ENCODE assay signal across 18 cellular contexts in the genomic region with DNA sequence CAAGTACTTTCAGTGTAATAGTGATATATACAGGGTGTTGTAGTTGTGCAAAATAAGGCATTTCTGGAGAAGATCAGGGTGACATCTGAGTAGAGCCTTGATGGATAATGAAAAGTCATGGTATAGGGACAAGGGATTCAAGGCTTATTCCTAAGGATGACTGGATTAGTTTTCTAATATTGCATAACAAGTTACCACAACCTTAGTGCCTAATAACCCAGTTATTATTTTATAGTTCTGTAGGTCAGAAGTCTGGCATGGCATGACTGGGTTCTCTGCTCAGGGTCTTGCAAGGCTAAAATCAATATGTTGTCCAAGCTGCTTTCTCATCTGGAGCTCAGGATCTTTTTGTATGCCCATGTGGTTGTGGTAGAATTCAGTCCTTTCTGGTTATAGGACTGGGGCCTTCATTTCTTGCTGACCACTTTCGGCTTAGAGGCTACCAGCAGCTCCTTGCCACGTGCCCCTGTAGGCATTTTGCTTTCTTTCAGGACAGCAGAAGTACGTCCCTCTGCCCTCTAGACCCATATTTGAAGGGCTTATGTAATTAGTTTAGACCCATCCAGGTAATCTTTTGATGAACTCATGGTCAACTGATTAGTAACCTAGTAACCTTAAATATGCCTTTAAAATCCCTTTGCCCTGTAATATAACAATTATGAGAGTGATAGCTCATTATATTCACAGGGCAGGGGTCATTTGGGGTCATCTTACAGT.
"Had no signal": no experiment of that assay in that cellular context is flagged by ENCODE, and none has a peak within 500 bp of the region (broad histone marks: within the 10 kb centered on the region; RNA-seq: fewer than 3 reads in every experiment).

No MANE protein-coding gene starts in this region.

- H3K4me3 ChIP-seq: cardiac muscle cell, prostate gland, sigmoid colon, testis had no signal

- H3K27me3 ChIP-seq: cardiac muscle cell, sigmoid colon, testis had no signal

- H3K27ac Mint-ChIP-seq: activated CD8-positive, alpha-beta memory T cell treated with anti-CD3 and anti-CD28 coated beads, Interleukin-2, amount 10 ng/mL, durations not matched to agents 7 days and 5 days; activated naive CD8-positive, alpha-beta T cell treated with anti-CD3 and anti-CD28 coated beads, Interleukin-2, amount 10 ng/mL, durations not matched to agents 7 days and 5 days; stimulated activated naive CD8-positive, alpha-beta T cell treated with anti-CD3 and anti-CD28 coated beads, Interleukin-15, Interleukin-2, amounts not matched to agents 100 ng/mL and 50 ng/mL, for 24 hours had no signal

- H3K4me3 Mint-ChIP-seq: activated CD8-positive, alpha-beta memory T cell treated with anti-CD3 and anti-CD28 coated beads, Interleukin-2, amount 10 ng/mL, durations not matched to agents 7 days and 5 days; activated naive CD8-positive, alpha-beta T cell treated with anti-CD3 and anti-CD28 coated beads, Interleukin-2, amount 10 ng/mL, durations not matched to agents 7 days and 5 days; stimulated activated naive CD8-positive, alpha-beta T cell treated with anti-CD3 and anti-CD28 coated beads, Interleukin-15, Interleukin-2, amounts not matched to agents 100 ng/mL and 50 ng/mL, for 24 hours had no signal

- ATAC-seq: activated CD4-positive, CD25-positive, alpha-beta regulatory T cell treated with anti-CD3 and anti-CD28 coated beads, Interleukin-2, amount 50 U/mL, for 24 hours; activated CD8-positive, alpha-beta memory T cell treated with anti-CD3 and anti-CD28 coated beads, Interleukin-2, amount 10 ng/mL, durations not matched to agents 7 days and 5 days had no signal

- FAIRE-seq: colon, endothelial cell of umbilical vein had no signal

- DNase-seq: activated CD8-positive, alpha-beta memory T cell treated with anti-CD3 and anti-CD28 coated beads, Interleukin-2, amount 10 ng/mL, durations not matched to agents 7 days and 5 days; activated gamma-delta T cell treated with Interleukin-2 at 50 U/mL for 16 hours; activated naive CD8-positive, alpha-beta T cell treated with anti-CD3 and anti-CD28 coated beads, Interleukin-2, amount 10 ng/mL, durations not matched to agents 7 days and 5 days; activated T-cell treated with anti-CD3 and anti-CD28 coated beads, Interleukin-2, amount 50 U/mL, for 48 hours; aorta; foreskin melanocyte; kidney glomerular epithelial cell; sigmoid colon; stimulated activated CD4-positive, alpha-beta T cell treated with anti-CD3 and anti-CD28 coated beads, Interleukin-4, amount 100 ng/mL, for 1 hour; stimulated activated CD8-positive, alpha-beta memory T cell treated with anti-CD3 and anti-CD28 coated beads, Interleukin-4, amount 100 ng/mL, for 48 hours; SW 1271; testis had no signal

- H3K9me3 Mint-ChIP-seq: activated naive CD8-positive, alpha-beta T cell treated with anti-CD3 and anti-CD28 coated beads, Interleukin-2, amount 10 ng/mL, durations not matched to agents 7 days and 5 days; stimulated activated naive CD8-positive, alpha-beta T cell treated with anti-CD3 and anti-CD28 coated beads, Interleukin-15, Interleukin-2, amounts not matched to agents 100 ng/mL and 50 ng/mL, for 24 hours had no signal

- H3K36me3 ChIP-seq: prostate gland had no signal

- H3K4me1 ChIP-seq: prostate gland had no signal

- H3K27me3 Mint-ChIP-seq: activated CD8-positive, alpha-beta memory T cell treated with anti-CD3 and anti-CD28 coated beads, Interleukin-2, amount 10 ng/mL, durations not matched to agents 7 days and 5 days; activated naive CD8-positive, alpha-beta T cell treated with anti-CD3 and anti-CD28 coated beads, Interleukin-2, amount 10 ng/mL, durations not matched to agents 7 days and 5 days; stimulated activated naive CD8-positive, alpha-beta T cell treated with anti-CD3 and anti-CD28 coated beads, Interleukin-15, Interleukin-2, amounts not matched to agents 100 ng/mL and 50 ng/mL, for 24 hours had no signal

- H3K9me3 ChIP-seq: prostate gland, sigmoid colon, testis had no signal

- H3K27ac ChIP-seq: cardiac muscle cell, prostate gland, sigmoid colon, testis had no signal
